17 cellular contexts compared by ENCODE assay signal in the genomic region with DNA sequence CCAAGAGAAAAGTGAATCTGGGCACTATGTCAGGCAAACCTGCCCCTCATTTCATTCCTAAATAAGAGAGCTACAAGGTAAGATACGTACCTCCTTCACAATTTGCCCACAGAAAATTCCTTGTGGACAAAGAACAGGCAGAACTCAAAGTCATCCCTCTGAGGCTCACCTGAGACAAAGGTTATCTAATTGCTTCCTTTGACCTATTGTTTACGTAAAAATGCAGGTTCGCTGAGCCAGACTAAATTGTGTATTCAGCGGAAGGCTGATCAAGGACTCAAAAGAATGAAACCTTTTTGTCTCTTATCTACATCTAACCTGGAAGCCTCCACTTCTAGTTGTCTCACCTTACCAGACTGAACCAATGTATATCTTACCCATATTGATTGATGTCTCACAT.
DNase-seq lines count a peak whose midpoint lies in the region; ATAC-seq and TF ChIP-seq lines count a peak whose summit lies in the region.
"Had no signal": no experiment of that assay in that cellular context is flagged by ENCODE, and none has a peak within 500 bp of the region (broad histone marks: within the 10 kb centered on the region; RNA-seq: fewer than 3 reads in every experiment).

No MANE protein-coding gene starts in this region.

- dilution Hi-C loops in IMR-90 (cut with HindIII; ENCODE audit: low sequenced_read_pairs, unreplicated experiment), result no loop called here

- no peak overlapping the region for H2AK5ac ChIP-seq in IMR-90 (ENCODE audit: low read depth, low read length)
- H2AK5ac ChIP-seq in trophoblast cell (ENCODE audit: low read length), result no peak overlapping the region

- H4K8ac ChIP-seq in IMR-90 (ENCODE audit: low read depth in 2 of 2, low read length in 2 of 2) (no peak overlapping the region), trophoblast cell (ENCODE audit: low read depth, low read length) (no peak overlapping the region)

- H4K91ac ChIP-seq in IMR-90 (ENCODE audit: insufficient read depth, low read depth, low read length), result no peak overlapping the region
- no peak overlapping the region for H4K91ac ChIP-seq in trophoblast cell (ENCODE audit: low read depth, low read length)

- TF ChIP-seq POLR2A in IMR-90 (IDR thresholded peaks at IDR 0.05; ENCODE audit: low read depth, low read length) (no peak), adrenal gland (IDR thresholded peaks at IDR 0.05) (no peak)

- no peak for TF ChIP-seq RAD21 in IMR-90 (IDR thresholded peaks at IDR 0.05; ENCODE audit: low read length)

- no peak overlapping the region for H3K14ac ChIP-seq in IMR-90 (replicated peaks; ENCODE audit: low read depth, low read length)
- no peak overlapping the region for H3K14ac ChIP-seq in trophoblast cell (ENCODE audit: low read length)

- H3K9me3 Mint-ChIP-seq in activated CD4-positive, alpha-beta T cell treated with anti-CD3 and anti-CD28 coated beads, Interleukin-2, amount 10 ng/mL, durations not matched to agents 24 days and 14 days, result no peaks in the 10 kb centered on the region
- H3K9me3 Mint-ChIP-seq in activated T-cell treated with anti-CD3 and anti-CD28 coated beads, Interleukin-2, amount 50 U/mL, for 4 hours, result peaks cover 3% of the 10 kb centered on the region

- H3K27ac ChIP-seq in IMR-90 (ENCODE audit: insufficient read depth, low read length) (no peak overlapping the region), trophoblast cell (ENCODE audit: low read depth, low read length) (no peak overlapping the region), foreskin keratinocyte (no peak overlapping the region), adrenal gland (no peak overlapping the region)
- H3K27ac ChIP-seq: BLaER1 treated with 17β-estradiol and CSF1 and Interleukin-3, amounts not matched to agents 10 nM and 100 nM had no signal

- no peaks in the 10 kb centered on the region for H3K79me1 ChIP-seq in IMR-90 (ENCODE audit: low read depth in 1 of 2, low read length in 2 of 2)
- H3K79me1 ChIP-seq in trophoblast cell (ENCODE audit: low read length), result no peaks in the 10 kb centered on the region

- in situ Hi-C loops in IMR-90 (cut with MboI; ENCODE audit: low sequenced_read_pairs), result no loop called here

- TF ChIP-seq CTCF in IMR-90 (conservative IDR thresholded peaks at IDR 0.05; ENCODE audit: low read depth, low read length), result no peak
- no peak for TF ChIP-seq CTCF in foreskin keratinocyte (conservative IDR thresholded peaks at IDR 0.05)
- TF ChIP-seq CTCF in adrenal gland (IDR thresholded peaks at IDR 0.05), result no peak

- no peak overlapping the region for H3K4me2 ChIP-seq in IMR-90 (ENCODE audit: low read depth, low read length)
- H3K4me2 ChIP-seq in trophoblast cell (ENCODE audit: low read length), result peak overlapping the region; percentile 18
- H3K4me2 ChIP-seq: BLaER1 treated with 17β-estradiol and CSF1 and Interleukin-3, amounts not matched to agents 10 nM and 100 nM had no signal

- peak; percentile 5 for DNase-seq in activated CD4-positive, alpha-beta T cell treated with anti-CD3 and anti-CD28 coated beads, Interleukin-2, amount 10 ng/mL, durations not matched to agents 24 days and 14 days
- no peak for DNase-seq in activated CD4-positive, alpha-beta T cell treated with anti-CD3 and anti-CD28 coated beads, Interleukin-2, amount 50 U/mL, for 1 hour
- DNase-seq in IMR-90 (no peak), iPS DF 19.7 (ENCODE audit: low read depth, low spot score) (peak; percentile 28), trophoblast cell (peak in 1 of 2 donors; percentile 14), foreskin keratinocyte (no peak), adrenal gland (no peak)
- no peak for DNase-seq in activated T-cell treated with anti-CD3 and anti-CD28 coated beads, Interleukin-2, amount 50 U/mL, for 4 hours
- DNase-seq: Calu3; CD8-positive, alpha-beta T cell; DMS79 treated with DMSO at 0.1 percent for 48 hours; HCEC 1CT had no signal

- no peak overlapping the region for H4K12ac ChIP-seq in trophoblast cell (ENCODE audit: low read depth, low read length)

- CTCF ChIA-PET in IMR-90 (lab: Yijun Ruan, JAX), result interaction anchor here (1.0 kb wide), 1 partner anchor 20 kb away, joined by 3 read pairs; no protein-coding TSS in a partner anchor

- H3K4me1 ChIP-seq in IMR-90 (ENCODE audit: control insufficient read depth, insufficient read depth, low read length), result peaks cover 5% of the 10 kb centered on the region
- H3K4me1 ChIP-seq in trophoblast cell (ENCODE audit: control insufficient read depth in 1 of 2, insufficient read depth in 2 of 2, low read length in 2 of 2), result no peaks in the 10 kb centered on the region
- H3K4me1 ChIP-seq in foreskin keratinocyte, result no peaks in the 10 kb centered on the region
- no peaks in the 10 kb centered on the region for H3K4me1 ChIP-seq in adrenal gland (replicated peaks in 1 of 2)
- H3K4me1 ChIP-seq: BLaER1 treated with 17β-estradiol and CSF1 and Interleukin-3, amounts not matched to agents 10 nM and 100 nM had no signal

- H3K36me3 Mint-ChIP-seq in activated CD4-positive, alpha-beta T cell treated with anti-CD3 and anti-CD28 coated beads, Interleukin-2, amount 10 ng/mL, durations not matched to agents 24 days and 14 days (ENCODE audit: low read depth), result no peaks in the 10 kb centered on the region
- H3K36me3 Mint-ChIP-seq in activated T-cell treated with anti-CD3 and anti-CD28 coated beads, Interleukin-2, amount 50 U/mL, for 4 hours (ENCODE audit: insufficient read depth), result no peaks in the 10 kb centered on the region
- H3K36me3 Mint-ChIP-seq: CD8-positive, alpha-beta T cell; IgD-negative memory B cell had no signal

- H2BK12ac ChIP-seq in trophoblast cell (ENCODE audit: low read length), result no peak overlapping the region

- H3K18ac ChIP-seq in IMR-90 (ENCODE audit: low read depth, low read length) (no peak overlapping the region), trophoblast cell (ENCODE audit: low read length) (no peak overlapping the region)

- no peak overlapping the region for H3K56ac ChIP-seq in IMR-90 (ENCODE audit: extremely low read depth, insufficient read depth, low read length)

- H3K9me3 ChIP-seq in IMR-90 (ENCODE audit: control insufficient read depth, insufficient read depth, low read length), result no peaks in the 10 kb centered on the region
- H3K9me3 ChIP-seq in trophoblast cell (ENCODE audit: insufficient read depth, low read depth, low read length), result no peaks in the 10 kb centered on the region
- H3K9me3 ChIP-seq in adrenal gland (replicated peaks in 1 of 3), result no peaks in the 10 kb centered on the region
- H3K9me3 ChIP-seq: BLaER1 treated with 17β-estradiol and CSF1 and Interleukin-3, amounts not matched to agents 10 nM and 100 nM had no signal

- H3K27me3 ChIP-seq in IMR-90 (ENCODE audit: control insufficient read depth, insufficient read depth, low read length) (no peaks in the 10 kb centered on the region), trophoblast cell (ENCODE audit: insufficient read depth, low read length) (no peaks in the 10 kb centered on the region), foreskin keratinocyte (no peaks in the 10 kb centered on the region), adrenal gland (no peaks in the 10 kb centered on the region)
- H3K27me3 ChIP-seq: BLaER1 treated with 17β-estradiol and CSF1 and Interleukin-3, amounts not matched to agents 10 nM and 100 nM had no signal

- ATAC-seq in IMR-90 (ENCODE audit: low read depth) (no peak), foreskin keratinocyte (no peak)
- ATAC-seq in activated T-cell treated with anti-CD3 and anti-CD28 coated beads, Interleukin-2, amount 50 U/mL, for 4 hours, result no peak
- ATAC-seq: CD8-positive, alpha-beta T cell; GM12878 had no signal

- H2BK5ac ChIP-seq in IMR-90 (ENCODE audit: low read depth, low read length, poor library complexity, severe bottlenecking) (no peak overlapping the region), trophoblast cell (ENCODE audit: low read depth, low read length, poor library complexity) (no peak overlapping the region)

- H3K79me2 ChIP-seq in trophoblast cell (ENCODE audit: control insufficient read depth, insufficient read depth, low read length, poor library complexity), result no peaks in the 10 kb centered on the region

- no peak overlapping the region for H3K9ac ChIP-seq in IMR-90 (ENCODE audit: low read depth, low read length)
- H3K9ac ChIP-seq in trophoblast cell (ENCODE audit: low read length), result no peak overlapping the region
- H3K9ac ChIP-seq: BLaER1 treated with 17β-estradiol and CSF1 and Interleukin-3, amounts not matched to agents 10 nM and 100 nM; GM23248 had no signal

- no peak overlapping the region for H2BK15ac ChIP-seq in IMR-90 (ENCODE audit: low read depth, low read length)

- H2AFZ ChIP-seq in IMR-90 (replicated peaks; ENCODE audit: low read length, poor library complexity) (no peak overlapping the region), trophoblast cell (ENCODE audit: insufficient read depth, low read length, poor library complexity) (no peak overlapping the region)

- no peak overlapping the region for H3K23ac ChIP-seq in IMR-90 (ENCODE audit: low read depth, low read length)
- no peak overlapping the region for H3K23ac ChIP-seq in trophoblast cell (ENCODE audit: low read length)

- intact Hi-C loops in activated CD4-positive, alpha-beta T cell treated with anti-CD3 and anti-CD28 coated beads, Interleukin-2, amount 10 ng/mL, durations not matched to agents 24 days and 14 days (cut with micrococcal nuclease), result no loop called here
- intact Hi-C loops in IMR-90 (cut with micrococcal nuclease) (no loop called here), adrenal gland (cut with DNase I) (no loop called here)

- no peak overlapping the region for H2AK9ac ChIP-seq in IMR-90 (replicated peaks; ENCODE audit: low read depth, low read length, poor library complexity)

- WGBS in IMR-90 (ENCODE audit: extremely low coverage in 2 of 2, insufficient read length in 1 of 2), 2 experiments, result 75% methylated on average over 1 of the region's 4 CpGs; no CpG with 5 or more reads in 1 of the 2 experiments
- no CpG with 5 or more reads among the region's 4 CpGs for WGBS in trophoblast cell (ENCODE audit: extremely low coverage, insufficient coverage, insufficient read length)
- 80 to 86% (median 85%) methylated on average over 4 of the region's 4 CpGs for WGBS in adrenal gland, 4 donors

- H3K4me1 Mint-ChIP-seq in activated CD4-positive, alpha-beta T cell treated with anti-CD3 and anti-CD28 coated beads, Interleukin-2, amount 10 ng/mL, durations not matched to agents 24 days and 14 days, result no peaks in the 10 kb centered on the region
- H3K4me1 Mint-ChIP-seq in activated T-cell treated with anti-CD3 and anti-CD28 coated beads, Interleukin-2, amount 50 U/mL, for 4 hours (ENCODE audit: low read depth), result no peaks in the 10 kb centered on the region
- H3K4me1 Mint-ChIP-seq: B cell, IgD-negative memory B cell had no signal

- H4K20me1 ChIP-seq in IMR-90 (ENCODE audit: insufficient read depth, low read length), result no peaks in the 10 kb centered on the region
- H4K20me1 ChIP-seq: BLaER1 treated with 17β-estradiol and CSF1 and Interleukin-3, amounts not matched to agents 10 nM and 100 nM had no signal

- H3K36me3 ChIP-seq in IMR-90 (ENCODE audit: control insufficient read depth, insufficient read depth, low read length) (no peaks in the 10 kb centered on the region), trophoblast cell (ENCODE audit: control insufficient read depth in 1 of 2, insufficient read depth in 2 of 2, low read length in 2 of 2) (no peaks in the 10 kb centered on the region), adrenal gland (replicated peaks in 1 of 2) (no peaks in the 10 kb centered on the region)
- H3K36me3 ChIP-seq: BLaER1 treated with 17β-estradiol and CSF1 and Interleukin-3, amounts not matched to agents 10 nM and 100 nM had no signal

- H3K4ac ChIP-seq in IMR-90 (ENCODE audit: low read depth, low read length) (no peak overlapping the region), trophoblast cell (ENCODE audit: low read depth, low read length) (no peak overlapping the region)

- H3K4me3 ChIP-seq in IMR-90 (ENCODE audit: insufficient read depth, low read depth, low read length), result no peak overlapping the region
- H3K4me3 ChIP-seq in trophoblast cell (ENCODE audit: low read depth, low read length), result no peak overlapping the region
- no peak overlapping the region for H3K4me3 ChIP-seq in adrenal gland
- H3K4me3 ChIP-seq: BLaER1 treated with 17β-estradiol and CSF1 and Interleukin-3, amounts not matched to agents 10 nM and 100 nM; GM12878; GM23248 had no signal

- H2BK120ac ChIP-seq in IMR-90 (ENCODE audit: low read depth, low read length), result no peak overlapping the region; the same call in 1 of the 2 replicates
- no peak overlapping the region for H2BK120ac ChIP-seq in trophoblast cell (ENCODE audit: insufficient read depth, low read length, poor library complexity)

- no peak overlapping the region for H3K4me3 Mint-ChIP-seq in activated CD4-positive, alpha-beta T cell treated with anti-CD3 and anti-CD28 coated beads, Interleukin-2, amount 10 ng/mL, durations not matched to agents 24 days and 14 days
- no peak overlapping the region for H3K4me3 Mint-ChIP-seq in activated T-cell treated with anti-CD3 and anti-CD28 coated beads, Interleukin-2, amount 50 U/mL, for 4 hours
- H3K4me3 Mint-ChIP-seq: B cell; CD8-positive, alpha-beta T cell; IgD-negative memory B cell had no signal

- H3K27ac Mint-ChIP-seq in activated CD4-positive, alpha-beta T cell treated with anti-CD3 and anti-CD28 coated beads, Interleukin-2, amount 10 ng/mL, durations not matched to agents 24 days and 14 days, result no peak overlapping the region
- H3K27ac Mint-ChIP-seq: B cell; CD8-positive, alpha-beta T cell; IgD-negative memory B cell had no signal

- H2BK20ac ChIP-seq in IMR-90 (ENCODE audit: low read depth, low read length), result peak overlapping the region; percentile 36; the same call in 1 of the 2 replicates

- H3K27me3 Mint-ChIP-seq in activated CD4-positive, alpha-beta T cell treated with anti-CD3 and anti-CD28 coated beads, Interleukin-2, amount 10 ng/mL, durations not matched to agents 24 days and 14 days, result no peaks in the 10 kb centered on the region
- no peaks in the 10 kb centered on the region for H3K27me3 Mint-ChIP-seq in activated T-cell treated with anti-CD3 and anti-CD28 coated beads, Interleukin-2, amount 50 U/mL, for 4 hours (ENCODE audit: low read depth)
- H3K27me3 Mint-ChIP-seq: B cell, IgD-negative memory B cell had no signal

- H3K9me1 ChIP-seq in IMR-90 (ENCODE audit: insufficient read depth, low read length), result peaks cover 4% of the 10 kb centered on the region; the same call in 1 of the 2 replicates

- no peak overlapping the region for H4K5ac ChIP-seq in IMR-90 (ENCODE audit: low read depth, low read length)

- POLR2A ChIA-PET in IMR-90 (lab: Charles Lee; ENCODE audit: unreplicated experiment), result no interaction called here

- BruUV-seq in IMR-90 (replicated peaks; lab: Mats Ljungman, UMichigan), result no TSS peak

Comparison
In these comparisons a context has a peak if more than half of its experiments do, and no peak if none do; other contexts are left out.
1. DNase-seq: peak in activated CD4-positive, alpha-beta T cell treated with anti-CD3 and anti-CD28 coated beads, Interleukin-2, amount 10 ng/mL, durations not matched to agents 24 days and 14 days (single experiment) and iPS DF 19.7 (single experiment); none in activated CD4-positive, alpha-beta T cell treated with anti-CD3 and anti-CD28 coated beads, Interleukin-2, amount 50 U/mL, for 1 hour (single experiment), IMR-90 (single experiment), foreskin keratinocyte (0 of 2), adrenal gland (0 of 7) and activated T-cell treated with anti-CD3 and anti-CD28 coated beads, Interleukin-2, amount 50 U/mL, for 4 hours (single experiment).